Comparison of ENCODE assay signal across 1 cellular context in genomic region chr15:100158368-100158767, GRCh38.
TF ChIP-seq lines count a peak whose summit lies in the region.

No MANE protein-coding gene starts in this region.

TF ChIP-seq in GM23338, 12 proteins besides CTCF, POLR2A, EP300 and RAD21 (continued from another document):
- TF ChIP-seq ZNF462 (CRISPR knock-in tag; IDR thresholded peaks at IDR 0.05) (no peak), REST (IDR thresholded peaks at IDR 0.05; ENCODE audit: unreplicated experiment) (no peak), EZH2phosphoT487 (IDR thresholded peaks at IDR 0.05; ENCODE audit: unreplicated experiment) (no peak), JUNB (IDR thresholded peaks at IDR 0.05; ENCODE audit: unreplicated experiment) (no peak), NANOG (IDR thresholded peaks at IDR 0.05; ENCODE audit: borderline replicate concordance) (no peak), ZNF114 (CRISPR knock-in tag; IDR thresholded peaks at IDR 0.05) (no peak), ZNF331 (CRISPR knock-in tag; IDR thresholded peaks at IDR 0.05; ENCODE audit: low read depth) (no peak), EZH2 (IDR thresholded peaks at IDR 0.05; ENCODE audit: low read depth, unreplicated experiment) (no peak), CREB1 (CRISPR knock-in tag; IDR thresholded peaks at IDR 0.05; ENCODE audit: low read depth) (no peak)
